18 cellular contexts compared by ENCODE assay signal in the genomic region with DNA sequence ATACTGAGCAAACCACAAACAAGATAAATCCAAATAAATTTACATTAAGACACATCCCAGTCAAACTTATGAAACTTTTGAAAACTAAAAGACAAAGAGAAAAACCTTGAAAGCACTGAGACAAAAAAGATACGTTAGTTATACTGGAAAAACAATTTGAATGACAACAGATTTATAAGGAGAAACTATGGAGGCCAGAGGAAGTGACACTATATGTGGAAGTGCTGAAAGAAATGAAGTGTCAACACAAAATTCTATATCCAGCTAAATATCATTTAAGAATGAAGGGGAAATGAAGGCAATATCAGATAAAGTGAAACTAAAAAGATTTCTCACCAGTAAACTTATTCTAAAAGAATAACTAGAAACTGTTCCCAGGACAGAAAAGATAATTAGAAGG.
DNase-seq lines count a peak whose midpoint lies in the region; ATAC-seq, FAIRE-seq and TF ChIP-seq lines count a peak whose summit lies in the region.
"Had no signal": no experiment of that assay in that cellular context is flagged by ENCODE, and none has a peak within 500 bp of the region (broad histone marks: within the 10 kb centered on the region; RNA-seq: fewer than 3 reads in every experiment).

No MANE protein-coding gene starts in this region.

- no peak overlapping the region for H2AFZ ChIP-seq in HCT116 (ENCODE audit: low read depth, low read length, poor library complexity, severe bottlenecking)
- H2AFZ ChIP-seq in K562 (ENCODE audit: low read depth, low read length): no peak overlapping the region

- WGBS in K562 (ENCODE audit: insufficient coverage, low coverage, missing lambda C conversion rate): 12% methylated on average over 1 of the region's 1 CpG

- POLR2A ChIA-PET in HCT116 (lab: Charles Lee) (no interaction called here), HEK293 (lab: Yijun Ruan, JAX) (no interaction called here), K562 (lab: Yijun Ruan, JAX) (no interaction called here)

- CTCF ChIA-PET in HCT116 (lab: Charles Lee) (no interaction called here), HEK293 (lab: Yijun Ruan, JAX) (interaction anchor here (0.6 kb wide), 1 partner anchor 78 kb away, joined by 5 read pairs; no protein-coding TSS in a partner anchor), K562 (lab: Yijun Ruan, JAX; ENCODE audit: low intra/inter-chr PET ratio) (no interaction called here)

- intact Hi-C loops in HCT116 (cut with micrococcal nuclease): no loop called here
- intact Hi-C loops in K562 (cut with micrococcal nuclease): no loop called here
- intact Hi-C loops in mucosa of descending colon (cut with DNase I, micrococcal nuclease): no loop called here

- H4K20me1 ChIP-seq in HCT116 (ENCODE audit: insufficient read depth) (no peaks in the 10 kb centered on the region), K562 (replicated peaks; ENCODE audit: control insufficient read depth, insufficient read depth, low read length) (no peaks in the 10 kb centered on the region)
- H4K20me1 ChIP-seq: BLaER1 had no signal

- H3K27me3 ChIP-seq in HCT116 (ENCODE audit: insufficient read depth, low read length): no peaks in the 10 kb centered on the region
- H3K27me3 ChIP-seq in K562 (ENCODE audit: control insufficient read depth in 2 of 2, insufficient read depth in 2 of 2, low read length in 2 of 2): no peaks in the 10 kb centered on the region
- H3K27me3 ChIP-seq: BE2C, BLaER1 had no signal

- FAIRE-seq in K562 (lab: Jason Lieb, UNC): no peak
- FAIRE-seq: GM12891, GM19239 had no signal

- H3K36me3 ChIP-seq in HCT116 (ENCODE audit: control insufficient read depth in 1 of 2, insufficient read depth in 2 of 2, low read length in 2 of 2) (no peaks in the 10 kb centered on the region), HEK293 (ENCODE audit: control insufficient read depth in 2 of 2, insufficient read depth in 1 of 2, low read length in 2 of 2) (no peaks in the 10 kb centered on the region), K562 (ENCODE audit: control insufficient read depth, insufficient read depth, low read length) (no peaks in the 10 kb centered on the region), mucosa of descending colon (ENCODE audit: low read depth) (no peaks in the 10 kb centered on the region)
- H3K36me3 ChIP-seq: BE2C, BLaER1 had no signal

- H3K4me3 ChIP-seq in HCT116 (replicated peaks in 1 of 2; ENCODE audit: low read depth in 1 of 2, low read length in 2 of 2) (no peak overlapping the region), HEK293 (ENCODE audit: low read depth, low read length) (no peak overlapping the region), K562 (no peak overlapping the region), mucosa of descending colon (no peak overlapping the region)
- H3K4me3 ChIP-seq: BLaER1 had no signal

- TF ChIP-seq EP300 in K562 (IDR thresholded peaks at IDR 0.05; ENCODE audit: low read length): no peak

- no peak overlapping the region for H3K27ac ChIP-seq in HCT116 (ENCODE audit: low read depth, low read length)
- H3K27ac ChIP-seq in HEK293 (ENCODE audit: extremely low read depth, low read depth, low read length): no peak overlapping the region
- no peak overlapping the region for H3K27ac ChIP-seq in K562 (ENCODE audit: extremely low read depth, low read depth, low read length)
- H3K27ac ChIP-seq: BLaER1 had no signal

- H3K79me2 ChIP-seq in HCT116 (ENCODE audit: insufficient read depth, low read length) (no peaks in the 10 kb centered on the region), K562 (ENCODE audit: control insufficient read depth, insufficient read depth, low read length) (no peaks in the 10 kb centered on the region)

- in situ Hi-C loops in K562 (cut with MboI): no loop called here

- H3K9me3 ChIP-seq in HCT116 (ENCODE audit: control insufficient read depth in 1 of 2, insufficient read depth in 1 of 2, low read depth in 1 of 2, low read length in 2 of 2) (no peaks in the 10 kb centered on the region), HEK293 (ENCODE audit: control insufficient read depth, insufficient read depth, low read depth, low read length) (no peaks in the 10 kb centered on the region), K562 (replicated peaks; ENCODE audit: control insufficient read depth, insufficient read depth, low read depth, low read length) (no peaks in the 10 kb centered on the region), mucosa of descending colon (no peaks in the 10 kb centered on the region)
- H3K9me3 ChIP-seq: BE2C had no signal

- peaks cover 0 to 14% of the 10 kb centered on the region in 2 experiments; a peak in 2 of 4 replicates for H3K4me1 ChIP-seq in HCT116 (ENCODE audit: control insufficient read depth in 1 of 2, insufficient read depth in 2 of 2, low read length in 2 of 2)
- H3K4me1 ChIP-seq in HEK293 (ENCODE audit: control insufficient read depth, insufficient read depth, low read length): no peaks in the 10 kb centered on the region
- H3K4me1 ChIP-seq in K562 (replicated peaks in 1 of 2; ENCODE audit: control insufficient read depth in 2 of 2, insufficient read depth in 2 of 2, low read length in 2 of 2): no peaks in the 10 kb centered on the region
- no peaks in the 10 kb centered on the region for H3K4me1 ChIP-seq in mucosa of descending colon (ENCODE audit: low read depth)
- H3K4me1 ChIP-seq: BE2C had no signal

- TF ChIP-seq RAD21 in HCT116 (IDR thresholded peaks at IDR 0.05; ENCODE audit: low read depth) (no peak), K562 (CRISPR knock-in tag; conservative IDR thresholded peaks at IDR 0.05 in 1 of 2, IDR thresholded peaks at IDR 0.05 in 1 of 2) (no peak)

- RAD21 ChIA-PET in HCT116 (lab: Charles Lee; ENCODE audit: low non-redundant PET in 1 of 2, low total read pairs in 2 of 2, uncharacterized antibody in 2 of 2, unreplicated experiment in 2 of 2): no interaction called here

- TF ChIP-seq CTCF in HCT116 (IDR thresholded peaks at IDR 0.05 in 2 of 3, conservative IDR thresholded peaks at IDR 0.05 in 1 of 3; ENCODE audit: borderline replicate concordance in 1 of 3, insufficient read depth in 1 of 3, low read depth in 2 of 3, low read length in 2 of 3) (no peak), HEK293 (tag by site-specific recombination; IDR thresholded peaks at IDR 0.05) (no peak), K562 (IDR thresholded peaks at IDR 0.05 in 2 of 3, conservative IDR thresholded peaks at IDR 0.05 in 1 of 3; ENCODE audit: insufficient read depth in 2 of 3, low read depth in 1 of 3, low read length in 3 of 3) (no peak), mucosa of descending colon (IDR thresholded peaks at IDR 0.05) (no peak), omental fat pad (IDR thresholded peaks at IDR 0.05) (no peak)

- no peak overlapping the region for H3K9ac ChIP-seq in HCT116 (ENCODE audit: low read length)
- no peak overlapping the region for H3K9ac ChIP-seq in K562 (ENCODE audit: insufficient read depth in 1 of 2, low read depth in 2 of 2, low read length in 2 of 2)
- H3K9ac ChIP-seq: BLaER1 had no signal

- ATAC-seq in HCT116 (no peak), K562 (no peak), mucosa of descending colon (no peak), omental fat pad (ENCODE audit: low FRiP score) (no peak)

- TF ChIP-seq POLR2A in HCT116 (IDR thresholded peaks at IDR 0.05; ENCODE audit: borderline replicate concordance, extremely low read depth, insufficient read depth, insufficient read length) (no peak), K562 (conservative IDR thresholded peaks at IDR 0.05) (no peak)

- no peaks in the 10 kb centered on the region for H3K9me2 ChIP-seq in HCT116 (ENCODE audit: insufficient read depth)

- BruUV-seq in HCT116 (replicated peaks; lab: Mats Ljungman, UMichigan): no TSS peak
- no TSS peak for BruUV-seq in K562 (replicated peaks; lab: Mats Ljungman, UMichigan)

- no peak overlapping the region for H3K4me2 ChIP-seq in HCT116 (ENCODE audit: low read length)
- H3K4me2 ChIP-seq in K562 (ENCODE audit: insufficient read depth, low read length): no peak overlapping the region
- H3K4me2 ChIP-seq: BLaER1 had no signal

- no peak for DNase-seq in HCT116 (ENCODE audit: low read depth, low spot score)
- no peak for DNase-seq in K562 (ENCODE audit: extremely low read depth in 1 of 4, low spot score in 3 of 4)
- no peak for DNase-seq in mucosa of descending colon
- DNase-seq in omental fat pad (ENCODE audit: low spot score): no peak
- DNase-seq: 8988T; ACHN; BE2C; C1 segment of cervical spinal cord; CD4-positive, alpha-beta memory T cell; CD4-positive, CD25-positive, alpha-beta regulatory T cell; CD8-positive, alpha-beta memory T cell; COR-L47; DMS79 treated with DMSO at 0.1 percent for 48 hours; GF-D8 had no signal

- no peaks in the 10 kb centered on the region for H3K9me1 ChIP-seq in K562 (ENCODE audit: control insufficient read depth, insufficient read depth, low read length)

TF ChIP-seq in HCT116, 20 proteins besides CTCF, POLR2A, EP300 and RAD21:
- TF ChIP-seq CBX3 (IDR thresholded peaks at IDR 0.05; ENCODE audit: low read depth) (0 out of 2 replicates have a peak, but pooled peaks have one; percentile 24), FOSL1 (IDR thresholded peaks at IDR 0.05; ENCODE audit: low read depth) (no peak)

TF ChIP-seq in HEK293, 187 proteins besides CTCF, POLR2A, EP300 and RAD21:
- TF ChIP-seq TRIM28 (IDR thresholded peaks at IDR 0.05; ENCODE audit: borderline replicate concordance, low read length): peak; percentile 25; the same call in 1 of the 2 replicates
- TF ChIP-seq ZNF843 (tag by site-specific recombination; IDR thresholded peaks at IDR 0.05): no peak
- TF ChIP-seq SETDB1 (IDR thresholded peaks at IDR 0.05; ENCODE audit: insufficient read length, low read length): peak; percentile 88

TF ChIP-seq in K562, 482 proteins besides CTCF, POLR2A, EP300 and RAD21 (continues in another document):
- TF ChIP-seq ZNF324 (CRISPR knock-in tag; IDR thresholded peaks at IDR 0.05) (no peak), CBX3 (IDR thresholded peaks at IDR 0.05; ENCODE audit: borderline replicate concordance in 1 of 2, low read length in 2 of 2) (0 out of 3 replicates have a peak, but pooled peaks of 1 of the 2 experiments have one; percentile 51), CBX5 (IDR thresholded peaks at IDR 0.05; ENCODE audit: borderline replicate concordance, low read depth) (peak; percentile 68; the same call in 1 of the 2 replicates), TRIM28 (IDR thresholded peaks at IDR 0.05) (0 out of 2 replicates have a peak, but pooled peaks have one; percentile 44), TRIM24 (IDR thresholded peaks at IDR 0.05) (peak in 1 of 2 experiments; percentile 29; a peak in 1 of 4 replicates)
- TF ChIP-seq, protein P1, sequence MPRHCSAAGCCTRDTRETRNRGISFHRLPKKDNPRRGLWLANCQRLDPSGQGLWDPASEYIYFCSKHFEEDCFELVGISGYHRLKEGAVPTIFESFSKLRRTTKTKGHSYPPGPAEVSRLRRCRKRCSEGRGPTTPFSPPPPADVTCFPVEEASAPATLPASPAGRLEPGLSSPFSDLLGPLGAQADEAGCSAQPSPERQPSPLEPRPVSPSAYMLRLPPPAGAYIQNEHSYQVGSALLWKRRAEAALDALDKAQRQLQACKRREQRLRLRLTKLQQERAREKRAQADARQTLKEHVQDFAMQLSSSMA (CRISPR knock-in tag; IDR thresholded peaks at IDR 0.05): no peak
